In genomic region chr10:80187465-80188409, GRCh38 we compare ENCODE assay signal across 8 cellular contexts. TPM values are rescaled to one million over a fixed set of nuclear protein-coding genes. Genes with fewer than 3 reads are reported as not detected.
DNase-seq lines count a peak whose midpoint lies in the region; ATAC-seq and TF ChIP-seq lines count a peak whose summit lies in the region.

No MANE protein-coding gene starts in this region.

- no peaks in the 10 kb centered on the region for H3K27me3 ChIP-seq in PC-9 (ENCODE audit: insufficient read depth, low read depth)
- no peaks in the 10 kb centered on the region for H3K27me3 ChIP-seq in muscle layer of duodenum (ENCODE audit: low read depth, low read length)
- no peaks in the 10 kb centered on the region for H3K27me3 ChIP-seq in upper lobe of right lung

- H3K27ac ChIP-seq in PC-9 (0 out of 2 replicates have a peak overlapping the region, but pooled peaks have one; percentile 3), muscle layer of duodenum (ENCODE audit: low read length) (peak overlapping the region; percentile 10), upper lobe of right lung (peak overlapping the region; percentile 33)

- H3K79me2 ChIP-seq in PC-9 (ENCODE audit: low read depth) = peaks cover 98% of the 10 kb centered on the region

- intact Hi-C loops in PC-9 (cut with micrococcal nuclease; ENCODE audit: unreplicated experiment) (no loop called here), upper lobe of right lung (cut with DNase I) (no loop called here)

- H3K4me2 ChIP-seq in PC-9 = no peak overlapping the region

- CTCF ChIA-PET in PC-9 (lab: Charles Lee) = no interaction called here

- no peak overlapping the region for H2AFZ ChIP-seq in PC-9

- no peaks in the 10 kb centered on the region for H3K9me2 ChIP-seq in PC-9 (ENCODE audit: insufficient read depth)

- TF ChIP-seq CTCF in PC-9 (conservative IDR thresholded peaks at IDR 0.05) (no peak), upper lobe of right lung (IDR thresholded peaks at IDR 0.05) (no peak)

- ATAC-seq in HG03095 (IDR thresholded peaks at IDR 0.05; ENCODE audit: unreplicated experiment) (peak; percentile 85), upper lobe of right lung (peak; percentile 77)

- peaks cover 15% of the 10 kb centered on the region; the same call in 1 of the 2 replicates for H3K36me3 ChIP-seq in PC-9 (ENCODE audit: low read depth)
- H3K36me3 ChIP-seq in muscle layer of duodenum (ENCODE audit: control insufficient read depth in 1 of 2, insufficient read depth in 2 of 2, low read length in 2 of 2) = peaks cover 0 to 10% of the 10 kb centered on the region in 2 donors
- H3K36me3 ChIP-seq in upper lobe of right lung = no peaks in the 10 kb centered on the region

- peaks cover 76% of the 10 kb centered on the region for H4K20me1 ChIP-seq in PC-9 (ENCODE audit: insufficient read depth)

- POLR2A ChIA-PET in PC-9 (lab: Charles Lee; ENCODE audit: unreplicated experiment) = no interaction called here

- H3K4me3 ChIP-seq in PC-9 (no peak overlapping the region), muscle layer of duodenum (ENCODE audit: low read depth in 1 of 2, low read length in 2 of 2) (peak overlapping the region in 1 of 2 donors; percentile 12), upper lobe of right lung (no peak overlapping the region)

- BruUV-seq in PC-9 (replicated peaks; lab: Mats Ljungman, UMichigan) = no TSS peak

- H3K9me3 ChIP-seq in PC-9 (ENCODE audit: insufficient read depth, low read depth) = 0 out of 2 replicates have a peak, but pooled peaks cover 4% of the 10 kb centered on the region
- H3K9me3 ChIP-seq in muscle layer of duodenum (ENCODE audit: control insufficient read depth in 1 of 2, low read length in 2 of 2) = no peaks in the 10 kb centered on the region
- no peaks in the 10 kb centered on the region for H3K9me3 ChIP-seq in upper lobe of right lung

- DNase-seq in NCI-H2171 treated with DMSO at 0.1 percent for 48 hours (lab: John Stamatoyannopoulos, UW) = peak; percentile 31
- no peak for DNase-seq in NCI-H2171 (lab: John Stamatoyannopoulos, UW)
- DNase-seq in PC-9 = no peak
- peak; percentile 60 for DNase-seq in activated gamma-delta T cell treated with anti-CD3 and anti-CD28 coated beads, Interleukin-2, amount 50 U/mL, for 16 hours (ENCODE audit: low read depth)
- no peak for DNase-seq in upper lobe of right lung
- DNase-seq in NCI-H446 treated with DMSO at 0.1 percent for 48 hours (lab: John Stamatoyannopoulos, UW) = no peak

- peaks cover 30% of the 10 kb centered on the region; the same call in 1 of the 2 replicates for H3F3A ChIP-seq in PC-9 (ENCODE audit: insufficient read depth, low read depth)

- H3K4me1 ChIP-seq in PC-9 (replicated peaks; ENCODE audit: insufficient read depth) = peaks cover 23% of the 10 kb centered on the region
- H3K4me1 ChIP-seq in muscle layer of duodenum (ENCODE audit: control insufficient read depth in 1 of 2, insufficient read depth in 2 of 2, low read length in 2 of 2) = peaks cover 20 to 63% of the 10 kb centered on the region in 2 donors
- peaks cover 76% of the 10 kb centered on the region for H3K4me1 ChIP-seq in upper lobe of right lung

RNA-seq across cellular contexts. Expression of gene ANXA11, which starts 17.6 kb away (rescaled TPM):
- total RNA-seq in PC-9 (2021) (287 and 318 TPM in 2 replicates), upper lobe of right lung (287 TPM)

RNA-seq across cellular contexts. Expression of gene PLAC9, which starts 55.2 kb away (rescaled TPM):
- total RNA-seq in PC-9 (2021) (2.1 TPM in 1 of 2 replicates, not detected in the other), upper lobe of right lung (24.1 TPM)

Comparison
In these comparisons a context has a peak if more than half of its experiments do, and no peak if none do; other contexts are left out.
1. DNase-seq: peak in NCI-H2171 treated with DMSO at 0.1 percent for 48 hours (single experiment) and activated gamma-delta T cell treated with anti-CD3 and anti-CD28 coated beads, Interleukin-2, amount 50 U/mL, for 16 hours (single experiment); none in NCI-H2171 (single experiment), PC-9 (0 of 2), upper lobe of right lung (single experiment) and NCI-H446 treated with DMSO at 0.1 percent for 48 hours (single experiment).
2. Peak in every context shown above with its lines, with median percentiles within 50 percentile points of each other: H3K27ac ChIP-seq.